ENCODE assay signal across 1 cellular context in the genomic region with DNA sequence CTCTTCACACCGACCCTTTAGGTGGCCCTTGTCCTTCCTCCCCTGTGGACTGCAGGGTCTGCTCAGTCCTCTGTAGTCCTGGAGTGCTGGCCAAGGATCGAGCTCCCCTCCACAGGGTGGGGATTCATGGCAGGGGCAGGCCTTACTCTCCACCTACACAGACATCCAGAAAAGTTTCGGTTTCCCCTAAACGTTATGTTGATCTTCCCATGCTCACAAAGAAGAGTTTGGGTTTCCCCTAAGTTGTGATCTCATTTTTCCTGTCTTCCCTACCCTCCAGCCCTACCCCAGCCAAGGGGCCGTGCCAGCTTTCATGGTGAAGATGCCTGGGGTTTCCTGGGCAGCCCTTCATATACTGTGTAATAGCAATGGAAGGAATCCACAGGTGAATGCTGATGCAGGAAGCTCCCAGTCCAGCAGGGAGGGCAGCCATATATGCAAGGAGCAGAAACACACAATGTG.
TF ChIP-seq lines count a peak whose summit lies in the region.

No MANE protein-coding gene starts in this region.

TF ChIP-seq in HEK293, 187 proteins besides CTCF, POLR2A, EP300 and RAD21 (continued from another document):
- TF ChIP-seq, protein P1, sequence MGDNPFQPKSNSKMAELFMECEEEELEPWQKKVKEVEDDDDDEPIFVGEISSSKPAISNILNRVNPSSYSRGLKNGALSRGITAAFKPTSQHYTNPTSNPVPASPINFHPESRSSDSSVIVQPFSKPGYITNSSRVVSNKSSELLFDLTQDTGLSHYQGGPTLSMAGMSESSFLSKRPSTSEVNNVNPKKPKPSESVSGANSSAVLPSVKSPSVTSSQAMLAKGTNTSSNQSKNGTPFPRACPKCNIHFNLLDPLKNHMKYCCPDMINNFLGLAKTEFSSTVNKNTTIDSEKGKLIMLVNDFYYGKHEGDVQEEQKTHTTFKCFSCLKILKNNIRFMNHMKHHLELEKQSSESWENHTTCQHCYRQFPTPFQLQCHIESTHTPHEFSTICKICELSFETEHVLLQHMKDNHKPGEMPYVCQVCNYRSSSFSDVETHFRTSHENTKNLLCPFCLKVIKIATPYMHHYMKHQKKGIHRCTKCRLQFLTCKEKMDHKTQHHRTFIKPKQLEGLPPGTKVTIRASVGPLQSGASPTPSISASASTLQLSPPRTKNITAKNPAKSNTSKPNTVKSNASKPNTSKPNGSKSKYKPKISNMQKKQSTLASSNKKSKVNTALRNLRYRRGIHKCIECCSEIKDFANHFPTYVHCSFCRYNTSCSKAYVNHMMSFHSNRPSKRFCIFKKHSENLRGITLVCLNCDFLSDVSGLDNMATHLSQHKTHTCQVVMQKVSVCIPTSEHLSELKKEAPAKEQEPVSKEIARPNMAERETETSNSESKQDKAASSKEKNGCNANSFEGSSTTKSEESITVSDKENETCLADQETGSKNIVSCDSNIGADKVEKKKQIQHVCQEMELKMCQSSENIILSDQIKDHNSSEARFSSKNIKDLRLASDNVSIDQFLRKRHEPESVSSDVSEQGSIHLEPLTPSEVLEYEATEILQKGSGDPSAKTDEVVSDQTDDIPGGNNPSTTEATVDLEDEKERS (tag by site-specific recombination; IDR thresholded peaks at IDR 0.05) = no peak
- peak; percentile 90 for TF ChIP-seq SCRT1 (tag by site-specific recombination; IDR thresholded peaks at IDR 0.05; ENCODE audit: borderline replicate concordance)
- TF ChIP-seq SCRT2 (tag by site-specific recombination; IDR thresholded peaks at IDR 0.05) = peak; percentile 92
- TF ChIP-seq, protein P2, sequence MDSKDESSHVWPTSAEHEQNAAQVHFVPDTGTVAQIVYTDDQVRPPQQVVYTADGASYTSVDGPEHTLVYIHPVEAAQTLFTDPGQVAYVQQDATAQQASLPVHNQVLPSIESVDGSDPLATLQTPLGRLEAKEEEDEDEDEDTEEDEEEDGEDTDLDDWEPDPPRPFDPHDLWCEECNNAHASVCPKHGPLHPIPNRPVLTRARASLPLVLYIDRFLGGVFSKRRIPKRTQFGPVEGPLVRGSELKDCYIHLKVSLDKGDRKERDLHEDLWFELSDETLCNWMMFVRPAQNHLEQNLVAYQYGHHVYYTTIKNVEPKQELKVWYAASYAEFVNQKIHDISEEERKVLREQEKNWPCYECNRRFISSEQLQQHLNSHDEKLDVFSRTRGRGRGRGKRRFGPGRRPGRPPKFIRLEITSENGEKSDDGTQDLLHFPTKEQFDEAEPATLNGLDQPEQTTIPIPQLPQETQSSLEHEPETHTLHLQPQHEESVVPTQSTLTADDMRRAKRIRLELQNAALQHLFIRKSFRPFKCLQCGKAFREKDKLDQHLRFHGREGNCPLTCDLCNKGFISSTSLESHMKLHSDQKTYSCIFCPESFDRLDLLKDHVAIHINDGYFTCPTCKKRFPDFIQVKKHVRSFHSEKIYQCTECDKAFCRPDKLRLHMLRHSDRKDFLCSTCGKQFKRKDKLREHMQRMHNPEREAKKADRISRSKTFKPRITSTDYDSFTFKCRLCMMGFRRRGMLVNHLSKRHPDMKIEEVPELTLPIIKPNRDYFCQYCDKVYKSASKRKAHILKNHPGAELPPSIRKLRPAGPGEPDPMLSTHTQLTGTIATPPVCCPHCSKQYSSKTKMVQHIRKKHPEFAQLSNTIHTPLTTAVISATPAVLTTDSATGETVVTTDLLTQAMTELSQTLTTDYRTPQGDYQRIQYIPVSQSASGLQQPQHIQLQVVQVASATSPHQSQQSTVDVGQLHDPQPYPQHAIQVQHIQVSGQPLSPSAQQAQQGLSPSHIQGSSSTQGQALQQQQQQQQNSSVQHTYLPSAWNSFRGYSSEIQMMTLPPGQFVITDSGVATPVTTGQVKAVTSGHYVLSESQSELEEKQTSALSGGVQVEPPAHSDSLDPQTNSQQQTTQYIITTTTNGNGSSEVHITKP (tag by site-specific recombination; IDR thresholded peaks at IDR 0.05) = no peak
- TF ChIP-seq ZFP3 (tag by site-specific recombination; IDR thresholded peaks at IDR 0.05; ENCODE audit: low read depth) = no peak
- TF ChIP-seq, protein P3, sequence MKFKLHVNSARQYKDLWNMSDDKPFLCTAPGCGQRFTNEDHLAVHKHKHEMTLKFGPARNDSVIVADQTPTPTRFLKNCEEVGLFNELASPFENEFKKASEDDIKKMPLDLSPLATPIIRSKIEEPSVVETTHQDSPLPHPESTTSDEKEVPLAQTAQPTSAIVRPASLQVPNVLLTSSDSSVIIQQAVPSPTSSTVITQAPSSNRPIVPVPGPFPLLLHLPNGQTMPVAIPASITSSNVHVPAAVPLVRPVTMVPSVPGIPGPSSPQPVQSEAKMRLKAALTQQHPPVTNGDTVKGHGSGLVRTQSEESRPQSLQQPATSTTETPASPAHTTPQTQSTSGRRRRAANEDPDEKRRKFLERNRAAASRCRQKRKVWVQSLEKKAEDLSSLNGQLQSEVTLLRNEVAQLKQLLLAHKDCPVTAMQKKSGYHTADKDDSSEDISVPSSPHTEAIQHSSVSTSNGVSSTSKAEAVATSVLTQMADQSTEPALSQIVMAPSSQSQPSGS (tag by site-specific recombination; IDR thresholded peaks at IDR 0.05; ENCODE audit: low read depth) = no peak
TF ChIP-seq in HEK293: peak in this region for 2.
